21 cellular contexts compared by ENCODE assay signal in genomic region chr7:67913604-67914003, GRCh38.
DNase-seq lines count a peak whose midpoint lies in the region; ATAC-seq, FAIRE-seq and TF ChIP-seq lines count a peak whose summit lies in the region.
"Had no signal": no experiment of that assay in that cellular context is flagged by ENCODE, and none has a peak within 500 bp of the region (broad histone marks: within the 10 kb centered on the region; RNA-seq: fewer than 3 reads in every experiment).

No MANE protein-coding gene starts in this region.

- no peaks in the 10 kb centered on the region for H3K27me3 ChIP-seq in smooth muscle cell (ENCODE audit: low read depth)
- H3K27me3 ChIP-seq: vagina had no signal

- intact Hi-C loops in activated CD4-positive, alpha-beta T cell treated with anti-CD3 and anti-CD28 coated beads for 36 hours (cut with DNase I, micrococcal nuclease): no loop called here
- intact Hi-C loops in activated CD4-positive, alpha-beta T cell treated with anti-CD3 and anti-CD28 coated beads, Interleukin-2, amount 10 ng/mL, durations not matched to agents 24 days and 14 days (cut with micrococcal nuclease): no loop called here

- H3K4me1 ChIP-seq in smooth muscle cell (ENCODE audit: low read depth): no peaks in the 10 kb centered on the region
- H3K4me1 ChIP-seq: prostate gland, vagina had no signal

- H3K4me2 ChIP-seq in smooth muscle cell: peak overlapping the region; percentile 9

- H3K4me3 Mint-ChIP-seq in activated CD4-positive, alpha-beta T cell treated with anti-CD3 and anti-CD28 coated beads for 36 hours: no peak overlapping the region
- H3K4me3 Mint-ChIP-seq in activated CD4-positive, alpha-beta T cell treated with anti-CD3 and anti-CD28 coated beads, Interleukin-2, amount 10 ng/mL, durations not matched to agents 24 days and 14 days: no peak overlapping the region
- H3K4me3 Mint-ChIP-seq: activated B cell treated with CpG ODN at 0.5 μM for 24 hours; activated naive CD8-positive, alpha-beta T cell treated with anti-CD3 and anti-CD28 coated beads for 36 hours; activated T-helper 1 cell treated with anti-CD3 and anti-CD28 coated beads, Interleukin-12 subunit alpha, Interleukin-12 subunit beta, Interleukin-2, Interleukin-4 antibody, amounts not matched to agents 30 ng/mL and 10 ng/mL and 1 ng/mL, durations not matched to agents 14 hours and 24 hours and 36 hours; CD4-positive, alpha-beta T cell; HFFc6; T-helper 2 cell treated with Interferon-gamma antibody and Interleukin-4, amounts not matched to agents 5 μg/mL and 100 μg/mL, for 36 hours had no signal

- H3K27ac Mint-ChIP-seq in activated CD4-positive, alpha-beta T cell treated with anti-CD3 and anti-CD28 coated beads for 36 hours: no peak overlapping the region
- no peak overlapping the region for H3K27ac Mint-ChIP-seq in activated CD4-positive, alpha-beta T cell treated with anti-CD3 and anti-CD28 coated beads, Interleukin-2, amount 10 ng/mL, durations not matched to agents 24 days and 14 days
- H3K27ac Mint-ChIP-seq: activated B cell treated with CpG ODN at 0.5 μM for 24 hours; activated naive CD8-positive, alpha-beta T cell treated with anti-CD3 and anti-CD28 coated beads for 36 hours; activated T-helper 1 cell treated with anti-CD3 and anti-CD28 coated beads, Interleukin-12 subunit alpha, Interleukin-12 subunit beta, Interleukin-2, Interleukin-4 antibody, amounts not matched to agents 30 ng/mL and 10 ng/mL and 1 ng/mL, durations not matched to agents 14 hours and 24 hours and 36 hours; CD4-positive, alpha-beta T cell; HFFc6; T-helper 2 cell treated with Interferon-gamma antibody and Interleukin-4, amounts not matched to agents 5 μg/mL and 100 μg/mL, for 36 hours had no signal

- no peaks in the 10 kb centered on the region for H3K36me3 ChIP-seq in smooth muscle cell (ENCODE audit: low read depth)
- H3K36me3 ChIP-seq: prostate gland, vagina had no signal

- no peaks in the 10 kb centered on the region for H3K79me2 ChIP-seq in smooth muscle cell (ENCODE audit: low read depth)

- TF ChIP-seq CTCF in fibroblast of mammary gland (conservative IDR thresholded peaks at IDR 0.05; ENCODE audit: control insufficient read depth, insufficient read depth, low read depth, low read length) (no peak), smooth muscle cell (IDR thresholded peaks at IDR 0.05; ENCODE audit: borderline replicate concordance, insufficient read depth, poor library complexity, severe bottlenecking) (no peak)

- H3K36me3 Mint-ChIP-seq in activated CD4-positive, alpha-beta T cell treated with anti-CD3 and anti-CD28 coated beads for 36 hours (ENCODE audit: low read depth): no peaks in the 10 kb centered on the region
- H3K36me3 Mint-ChIP-seq in activated CD4-positive, alpha-beta T cell treated with anti-CD3 and anti-CD28 coated beads, Interleukin-2, amount 10 ng/mL, durations not matched to agents 24 days and 14 days (ENCODE audit: low read depth): no peaks in the 10 kb centered on the region

- ATAC-seq in activated CD4-positive, alpha-beta T cell treated with anti-CD3 and anti-CD28 coated beads for 36 hours: no peak
- ATAC-seq: left lobe of liver had no signal

- no peaks in the 10 kb centered on the region for H3F3A ChIP-seq in smooth muscle cell (ENCODE audit: low read depth)

- no peak overlapping the region for H2AFZ ChIP-seq in smooth muscle cell (ENCODE audit: low read depth)

- no peaks in the 10 kb centered on the region for H4K20me1 ChIP-seq in smooth muscle cell (ENCODE audit: low read depth)

- CTCF ChIA-PET in activated CD4-positive, alpha-beta T cell treated with anti-CD3 and anti-CD28 coated beads for 36 hours (lab: Charles Lee): interaction anchor here (0.6 kb wide), 1 partner anchor 511 kb away, joined by 3 read pairs; no protein-coding TSS in a partner anchor

- H3K9me3 ChIP-seq in smooth muscle cell (replicated peaks; ENCODE audit: low read depth): no peaks in the 10 kb centered on the region
- H3K9me3 ChIP-seq: prostate gland, vagina had no signal

- no peaks in the 10 kb centered on the region for H3K27me3 Mint-ChIP-seq in activated CD4-positive, alpha-beta T cell treated with anti-CD3 and anti-CD28 coated beads for 36 hours
- H3K27me3 Mint-ChIP-seq in activated CD4-positive, alpha-beta T cell treated with anti-CD3 and anti-CD28 coated beads, Interleukin-2, amount 10 ng/mL, durations not matched to agents 24 days and 14 days: no peaks in the 10 kb centered on the region
- H3K27me3 Mint-ChIP-seq: activated B cell treated with CpG ODN at 0.5 μM for 24 hours; activated naive CD8-positive, alpha-beta T cell treated with anti-CD3 and anti-CD28 coated beads for 36 hours; CD4-positive, alpha-beta T cell had no signal

- no peak overlapping the region for H3K27ac ChIP-seq in smooth muscle cell (ENCODE audit: low read depth)
- H3K27ac ChIP-seq: prostate gland, vagina had no signal

- H3K4me1 Mint-ChIP-seq in activated CD4-positive, alpha-beta T cell treated with anti-CD3 and anti-CD28 coated beads for 36 hours: peaks cover 2% of the 10 kb centered on the region
- H3K4me1 Mint-ChIP-seq in activated CD4-positive, alpha-beta T cell treated with anti-CD3 and anti-CD28 coated beads, Interleukin-2, amount 10 ng/mL, durations not matched to agents 24 days and 14 days: no peaks in the 10 kb centered on the region

- H3K9me3 Mint-ChIP-seq in activated CD4-positive, alpha-beta T cell treated with anti-CD3 and anti-CD28 coated beads for 36 hours (ENCODE audit: low read depth): peaks cover 31% of the 10 kb centered on the region
- H3K9me3 Mint-ChIP-seq in activated CD4-positive, alpha-beta T cell treated with anti-CD3 and anti-CD28 coated beads, Interleukin-2, amount 10 ng/mL, durations not matched to agents 24 days and 14 days: peaks cover 19% of the 10 kb centered on the region

- H3K4me3 ChIP-seq in fibroblast of mammary gland (ENCODE audit: control insufficient read depth, low read depth, low read length) (no peak overlapping the region), smooth muscle cell (no peak overlapping the region)
- H3K4me3 ChIP-seq: prostate gland, vagina had no signal

- H3K9ac ChIP-seq in smooth muscle cell (ENCODE audit: low read depth): no peak overlapping the region

- POLR2A ChIA-PET in activated CD4-positive, alpha-beta T cell treated with anti-CD3 and anti-CD28 coated beads for 36 hours (lab: Charles Lee): no interaction called here

- peak; percentile 4 for DNase-seq in activated CD4-positive, alpha-beta T cell treated with anti-CD3 and anti-CD28 coated beads for 36 hours
- no peak for DNase-seq in activated CD4-positive, alpha-beta T cell treated with anti-CD3 and anti-CD28 coated beads, Interleukin-2, amount 10 ng/mL, durations not matched to agents 24 days and 14 days
- peak; percentile 61 for DNase-seq in RCC 7860 (ENCODE audit: low spot score)
- DNase-seq in fibroblast of mammary gland (ENCODE audit: low read depth): peak; percentile 20
- no peak for DNase-seq in smooth muscle cell (lab: John Stamatoyannopoulos, UW; ENCODE audit: unreplicated experiment)
- DNase-seq in activated T-cell treated with anti-CD3 and anti-CD28 coated beads for 4 hours: no peak
- no peak for DNase-seq in globus pallidus (ENCODE audit: low spot score)
- DNase-seq in hippocampal formation (lab: John Stamatoyannopoulos, UW): no peak
- DNase-seq: activated B cell treated with CpG ODN at 0.5 μM for 24 hours; activated naive CD8-positive, alpha-beta T cell treated with anti-CD3 and anti-CD28 coated beads for 36 hours; CD4-positive, alpha-beta T cell; cortex of kidney; HFFc6; KBM-7; midbrain; small intestine had no signal

- peak; percentile 66 for FAIRE-seq in RCC 7860 (lab: Jason Lieb, UNC)
- FAIRE-seq: small intestine had no signal

Comparison
In these comparisons a context has a peak if more than half of its experiments do, and no peak if none do; other contexts are left out.
1. DNase-seq: peak in activated CD4-positive, alpha-beta T cell treated with anti-CD3 and anti-CD28 coated beads for 36 hours (single experiment), RCC 7860 (single experiment) and fibroblast of mammary gland (single experiment); none in activated CD4-positive, alpha-beta T cell treated with anti-CD3 and anti-CD28 coated beads, Interleukin-2, amount 10 ng/mL, durations not matched to agents 24 days and 14 days (single experiment), smooth muscle cell (single experiment), activated T-cell treated with anti-CD3 and anti-CD28 coated beads for 4 hours (single experiment), globus pallidus (single experiment) and hippocampal formation (0 of 2).